In genomic region chr2:134583462-134583861, GRCh38 we compare ENCODE assay signal across 30 cellular contexts.
DNase-seq lines count a peak whose midpoint lies in the region; ATAC-seq lines count a peak whose summit lies in the region.
"Had no signal": no experiment of that assay in that cellular context is flagged by ENCODE, and none has a peak within 500 bp of the region (broad histone marks: within the 10 kb centered on the region; RNA-seq: fewer than 3 reads in every experiment).

No MANE protein-coding gene starts in this region.

- H3K36me3 Mint-ChIP-seq in activated naive CD8-positive, alpha-beta T cell treated with anti-CD3 and anti-CD28 coated beads, Interleukin-2, amount 10 ng/mL, durations not matched to agents 7 days and 5 days = no peaks in the 10 kb centered on the region
- H3K36me3 Mint-ChIP-seq: activated naive CD8-positive, alpha-beta T cell; CD14-positive monocyte had no signal

- no peak overlapping the region for H4K8ac ChIP-seq in neuronal stem cell (ENCODE audit: low read depth, low read length)

- no peak overlapping the region for H3K9ac ChIP-seq in neuronal stem cell (ENCODE audit: low read depth, low read length, poor library complexity)

- peak; percentile 57 for ATAC-seq in HG02970 (IDR thresholded peaks at IDR 0.05; ENCODE audit: low FRiP score, unreplicated experiment)
- peak; percentile 83 for ATAC-seq in activated naive CD8-positive, alpha-beta T cell treated with anti-CD3 and anti-CD28 coated beads, Interleukin-2, amount 10 ng/mL, durations not matched to agents 7 days and 5 days (ENCODE audit: low read depth)
- ATAC-seq: gastroesophageal sphincter, Panc1, psoas muscle had no signal

- no peak overlapping the region for H3K4me2 ChIP-seq in neuronal stem cell (ENCODE audit: insufficient read depth, low read length, poor library complexity, severe bottlenecking)

- H2BK5ac ChIP-seq in neuronal stem cell (ENCODE audit: low read length) = no peak overlapping the region

- H2BK12ac ChIP-seq in neuronal stem cell (ENCODE audit: low read length) = no peak overlapping the region

- H3K18ac ChIP-seq in neuronal stem cell (ENCODE audit: low read length) = peak overlapping the region; percentile 13

- no peak overlapping the region for H2AFZ ChIP-seq in neuronal stem cell (ENCODE audit: low read length)

- H3K4me3 ChIP-seq in neuronal stem cell (ENCODE audit: low read length in 2 of 2) = no peak overlapping the region
- H3K4me3 ChIP-seq: gastroesophageal sphincter, psoas muscle, thyroid gland, vagina had no signal

- no peak overlapping the region for H4K91ac ChIP-seq in neuronal stem cell (ENCODE audit: low read depth, low read length, poor library complexity)

- no peaks in the 10 kb centered on the region for H3K36me3 ChIP-seq in neuronal stem cell (replicated peaks in 1 of 2; ENCODE audit: control insufficient read depth in 2 of 2, insufficient read depth in 2 of 2, low read length in 2 of 2)
- H3K36me3 ChIP-seq: gastroesophageal sphincter, thyroid gland, vagina had no signal

- no peak overlapping the region for H3K14ac ChIP-seq in neuronal stem cell (ENCODE audit: low read length)

- peak overlapping the region; percentile 57 for H3K4me3 Mint-ChIP-seq in activated naive CD8-positive, alpha-beta T cell treated with anti-CD3 and anti-CD28 coated beads, Interleukin-2, amount 10 ng/mL, durations not matched to agents 7 days and 5 days
- H3K4me3 Mint-ChIP-seq: activated naive CD8-positive, alpha-beta T cell; CD14-positive monocyte; stimulated activated naive CD8-positive, alpha-beta T cell treated with anti-CD3 and anti-CD28 coated beads, Interleukin-15, Interleukin-2, amounts not matched to agents 100 ng/mL and 50 ng/mL, for 24 hours had no signal

- WGBS in neuronal stem cell (ENCODE audit: extremely low coverage in 2 of 2, insufficient read length in 2 of 2, insufficient replicate concordance in 1 of 2), 2 donors = no CpG with 5 or more reads among the region's 6 CpGs

- peak overlapping the region; percentile 25 for H2AK5ac ChIP-seq in neuronal stem cell (ENCODE audit: low read depth, low read length)

- H3K4me1 Mint-ChIP-seq in activated naive CD8-positive, alpha-beta T cell treated with anti-CD3 and anti-CD28 coated beads, Interleukin-2, amount 10 ng/mL, durations not matched to agents 7 days and 5 days = peaks cover 30% of the 10 kb centered on the region

- H3K79me1 ChIP-seq in neuronal stem cell (ENCODE audit: low read depth, low read length) = no peaks in the 10 kb centered on the region

- H3K27ac Mint-ChIP-seq in activated naive CD8-positive, alpha-beta T cell treated with anti-CD3 and anti-CD28 coated beads, Interleukin-2, amount 10 ng/mL, durations not matched to agents 7 days and 5 days = peak overlapping the region; percentile 59
- H3K27ac Mint-ChIP-seq: activated naive CD8-positive, alpha-beta T cell; stimulated activated naive CD8-positive, alpha-beta T cell treated with anti-CD3 and anti-CD28 coated beads, Interleukin-15, Interleukin-2, amounts not matched to agents 100 ng/mL and 50 ng/mL, for 24 hours had no signal

- peak; percentile 52 for DNase-seq in NK-92 treated with Interleukin-12 subunit alpha and Interleukin-12 subunit beta, amount 100 ng/mL, for 24 hours (lab: John Stamatoyannopoulos, UW)
- no peak for DNase-seq in NK-92 (lab: John Stamatoyannopoulos, UW; ENCODE audit: unreplicated experiment)
- peak; percentile 29 for DNase-seq in activated naive CD8-positive, alpha-beta T cell treated with anti-CD3 and anti-CD28 coated beads, Interleukin-2, amount 10 ng/mL, durations not matched to agents 7 days and 5 days
- DNase-seq in neuronal stem cell (ENCODE audit: low spot score) = no peak
- DNase-seq in NCI-H1930 (lab: John Stamatoyannopoulos, UW) = no peak
- no peak for DNase-seq in anterior cingulate cortex (lab: John Stamatoyannopoulos, UW)
- DNase-seq in NCI-H2081 (lab: John Stamatoyannopoulos, UW) = no peak
- DNase-seq: activated CD4-positive, alpha-beta T cell treated with anti-CD3 and anti-CD28 coated beads for 48 hours; activated CD8-positive, alpha-beta memory T cell treated with anti-CD3 and anti-CD28 coated beads, Interleukin-2, amount 50 U/mL, for 48 hours; H7; hypothalamus; KG1; MM.1S; NCI-H1436; NCI-H524; nucleus accumbens; psoas muscle; SHP77 treated with DMSO at 0.1 percent for 48 hours; stimulated activated CD4-positive, alpha-beta T cell treated with anti-CD3 and anti-CD28 coated beads, Interleukin-15, amount 100 ng/mL, for 24 hours; T-helper 9 cell; thyroid gland had no signal

- peaks cover 1% of the 10 kb centered on the region for H3K9me3 Mint-ChIP-seq in activated naive CD8-positive, alpha-beta T cell treated with anti-CD3 and anti-CD28 coated beads, Interleukin-2, amount 10 ng/mL, durations not matched to agents 7 days and 5 days

- H2BK120ac ChIP-seq in neuronal stem cell (ENCODE audit: low read depth, low read length) = no peak overlapping the region

- POLR2A ChIA-PET in activated naive CD8-positive, alpha-beta T cell treated with anti-CD3 and anti-CD28 coated beads, Interleukin-2, amount 10 ng/mL, durations not matched to agents 7 days and 5 days (lab: Charles Lee) = interaction anchor here (0.6 kb wide), 1 partner anchor 101 kb away, joined by 3 read pairs; no protein-coding TSS in a partner anchor

- no peak overlapping the region for H3K23ac ChIP-seq in neuronal stem cell (ENCODE audit: low read depth, low read length, poor library complexity)

- H3K27me3 ChIP-seq in neuronal stem cell (ENCODE audit: control insufficient read depth in 3 of 3, insufficient read depth in 3 of 3, low read depth in 1 of 3, low read length in 3 of 3) = no peaks in the 10 kb centered on the region
- H3K27me3 ChIP-seq: gastroesophageal sphincter, thyroid gland, vagina had no signal

- H3K9me3 ChIP-seq in neuronal stem cell (replicated peaks in 1 of 2; ENCODE audit: control insufficient read depth in 2 of 2, insufficient read depth in 1 of 2, low read depth in 1 of 2, low read length in 2 of 2) = no peaks in the 10 kb centered on the region
- H3K9me3 ChIP-seq: psoas muscle, thyroid gland, vagina had no signal

- H2BK15ac ChIP-seq in neuronal stem cell (ENCODE audit: low read length) = no peak overlapping the region

- H3K4ac ChIP-seq in neuronal stem cell (ENCODE audit: low read length) = no peak overlapping the region

- no peak overlapping the region for H3K27ac ChIP-seq in neuronal stem cell (replicated peaks; ENCODE audit: low read length)
- H3K27ac ChIP-seq: 22Rv1, gastroesophageal sphincter, psoas muscle, thyroid gland, vagina, VCaP had no signal

- no peaks in the 10 kb centered on the region for H3K27me3 Mint-ChIP-seq in activated naive CD8-positive, alpha-beta T cell treated with anti-CD3 and anti-CD28 coated beads, Interleukin-2, amount 10 ng/mL, durations not matched to agents 7 days and 5 days
- H3K27me3 Mint-ChIP-seq: activated naive CD8-positive, alpha-beta T cell; stimulated activated naive CD8-positive, alpha-beta T cell treated with anti-CD3 and anti-CD28 coated beads, Interleukin-15, Interleukin-2, amounts not matched to agents 100 ng/mL and 50 ng/mL, for 24 hours had no signal

- H3K4me1 ChIP-seq in neuronal stem cell (ENCODE audit: control insufficient read depth in 2 of 2, insufficient read depth in 1 of 2, low read depth in 1 of 2, low read length in 2 of 2) = peaks cover 0 to 6% of the 10 kb centered on the region in 2 donors
- H3K4me1 ChIP-seq: gastroesophageal sphincter, psoas muscle, thyroid gland, vagina had no signal

Comparison
In these comparisons a context has a peak if more than half of its experiments do, and no peak if none do; other contexts are left out.
1. DNase-seq: peak in NK-92 treated with Interleukin-12 subunit alpha and Interleukin-12 subunit beta, amount 100 ng/mL, for 24 hours (single experiment) and activated naive CD8-positive, alpha-beta T cell treated with anti-CD3 and anti-CD28 coated beads, Interleukin-2, amount 10 ng/mL, durations not matched to agents 7 days and 5 days (single experiment); none in NK-92 (single experiment), neuronal stem cell (single experiment), NCI-H1930 (0 of 2), anterior cingulate cortex (0 of 58) and NCI-H2081 (0 of 2).